In the genomic region with DNA sequence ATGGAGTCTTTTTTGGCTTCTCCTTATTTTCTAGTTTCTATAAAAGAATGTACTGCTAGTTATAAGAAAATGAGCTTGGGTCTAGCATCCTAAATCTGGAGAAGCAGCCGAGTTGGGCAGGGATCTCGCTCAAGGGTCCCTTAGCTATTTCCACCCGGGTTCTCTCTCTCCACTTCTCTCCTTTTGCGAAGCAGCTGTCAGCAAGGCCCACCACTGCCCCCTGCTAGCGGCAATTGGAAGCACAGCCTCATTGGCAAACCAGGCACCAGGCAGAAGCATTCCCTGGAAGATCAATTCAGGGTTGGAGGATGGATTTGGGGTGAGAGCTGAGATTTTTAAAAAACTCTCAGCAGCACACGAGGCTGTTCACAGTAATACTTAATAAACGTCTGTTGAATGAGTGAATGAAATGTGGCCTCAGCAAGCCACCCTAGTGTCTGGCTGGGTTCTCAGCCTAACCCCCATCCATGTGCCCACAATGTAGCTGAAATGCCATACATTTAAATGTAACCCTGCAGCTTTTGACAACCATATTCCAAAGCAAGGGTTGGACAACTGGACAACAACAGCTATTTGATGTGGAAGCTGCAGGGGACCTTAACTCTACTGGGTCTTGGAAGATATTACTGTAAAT, we compare ENCODE assay signal across 1 cellular context.
TF ChIP-seq lines count a peak whose summit lies in the region.

No MANE protein-coding gene starts in this region.

TF ChIP-seq in Ishikawa, 13 proteins besides CTCF, POLR2A, EP300 and RAD21 (continued from another document):
- TF ChIP-seq, protein P1, sequence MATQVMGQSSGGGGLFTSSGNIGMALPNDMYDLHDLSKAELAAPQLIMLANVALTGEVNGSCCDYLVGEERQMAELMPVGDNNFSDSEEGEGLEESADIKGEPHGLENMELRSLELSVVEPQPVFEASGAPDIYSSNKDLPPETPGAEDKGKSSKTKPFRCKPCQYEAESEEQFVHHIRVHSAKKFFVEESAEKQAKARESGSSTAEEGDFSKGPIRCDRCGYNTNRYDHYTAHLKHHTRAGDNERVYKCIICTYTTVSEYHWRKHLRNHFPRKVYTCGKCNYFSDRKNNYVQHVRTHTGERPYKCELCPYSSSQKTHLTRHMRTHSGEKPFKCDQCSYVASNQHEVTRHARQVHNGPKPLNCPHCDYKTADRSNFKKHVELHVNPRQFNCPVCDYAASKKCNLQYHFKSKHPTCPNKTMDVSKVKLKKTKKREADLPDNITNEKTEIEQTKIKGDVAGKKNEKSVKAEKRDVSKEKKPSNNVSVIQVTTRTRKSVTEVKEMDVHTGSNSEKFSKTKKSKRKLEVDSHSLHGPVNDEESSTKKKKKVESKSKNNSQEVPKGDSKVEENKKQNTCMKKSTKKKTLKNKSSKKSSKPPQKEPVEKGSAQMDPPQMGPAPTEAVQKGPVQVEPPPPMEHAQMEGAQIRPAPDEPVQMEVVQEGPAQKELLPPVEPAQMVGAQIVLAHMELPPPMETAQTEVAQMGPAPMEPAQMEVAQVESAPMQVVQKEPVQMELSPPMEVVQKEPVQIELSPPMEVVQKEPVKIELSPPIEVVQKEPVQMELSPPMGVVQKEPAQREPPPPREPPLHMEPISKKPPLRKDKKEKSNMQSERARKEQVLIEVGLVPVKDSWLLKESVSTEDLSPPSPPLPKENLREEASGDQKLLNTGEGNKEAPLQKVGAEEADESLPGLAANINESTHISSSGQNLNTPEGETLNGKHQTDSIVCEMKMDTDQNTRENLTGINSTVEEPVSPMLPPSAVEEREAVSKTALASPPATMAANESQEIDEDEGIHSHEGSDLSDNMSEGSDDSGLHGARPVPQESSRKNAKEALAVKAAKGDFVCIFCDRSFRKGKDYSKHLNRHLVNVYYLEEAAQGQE (IDR thresholded peaks at IDR 0.05; ENCODE audit: low read depth), result no peak
- no peak for TF ChIP-seq NFIC (IDR thresholded peaks at IDR 0.05)
